Comparison of ENCODE assay signal across 17 cellular contexts in the genomic region with DNA sequence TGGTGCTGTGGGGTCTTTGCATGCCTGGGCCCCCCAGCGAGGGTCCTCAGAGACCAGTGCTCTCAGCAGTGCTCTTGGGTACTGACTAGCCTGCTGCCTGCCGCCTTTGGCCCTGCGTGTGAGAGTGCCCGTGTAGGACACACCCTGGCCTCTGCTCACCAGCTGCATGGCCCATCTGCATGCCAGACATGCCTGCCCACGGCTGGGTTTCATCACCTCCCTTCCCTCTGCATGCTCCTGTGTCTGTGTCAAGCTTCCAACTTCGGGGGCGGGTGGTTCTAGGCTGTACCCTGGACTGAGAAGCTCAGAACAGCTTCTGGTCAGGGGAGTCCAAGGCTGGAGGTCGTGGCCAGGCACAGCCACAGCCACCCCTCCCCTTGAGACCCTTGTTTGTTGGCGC. TPM values are rescaled to one million over a fixed set of nuclear protein-coding genes. Genes with fewer than 3 reads are reported as not detected.
DNase-seq lines count a peak whose midpoint lies in the region; ATAC-seq and TF ChIP-seq lines count a peak whose summit lies in the region.
"Had no signal": no experiment of that assay in that cellular context is flagged by ENCODE, and none has a peak within 500 bp of the region (broad histone marks: within the 10 kb centered on the region; RNA-seq: fewer than 3 reads in every experiment).

No MANE protein-coding gene starts in this region.

- H3K27ac ChIP-seq in osteoblast (ENCODE audit: low read depth, low read length), result no peak overlapping the region
- H3K27ac ChIP-seq: ascending aorta had no signal

- ATAC-seq in GM21723 (IDR thresholded peaks at IDR 0.05; ENCODE audit: unreplicated experiment), result no peak
- ATAC-seq: activated T-helper 17 cell treated with anti-CD3 and anti-CD28 coated beads, Interleukin-2, amount 50 U/mL, for 72 hours; natural killer cell had no signal

- H3K27ac Mint-ChIP-seq in immature natural killer cell (no peak overlapping the region), CD14-positive monocyte (no peak overlapping the region)
- H3K27ac Mint-ChIP-seq: natural killer cell had no signal

- H3K4me1 ChIP-seq in osteoblast (ENCODE audit: insufficient read depth, low read length), result peaks cover 10% of the 10 kb centered on the region
- H3K4me1 ChIP-seq: ascending aorta, BE2C had no signal

- DNase-seq in AG09319 (ENCODE audit: extremely low read depth, low read depth), result peak; percentile 19
- DNase-seq in NCI-H226, result peak; percentile 68
- DNase-seq in fibroblast of mammary gland (ENCODE audit: low read depth), result peak; percentile 38
- DNase-seq in osteoblast (ENCODE audit: insufficient read length, low spot score, missing footprints), result peak; percentile 95
- no peak for DNase-seq in foreskin melanocyte
- DNase-seq in immature natural killer cell, result no peak
- no peak for DNase-seq in CD14-positive monocyte (ENCODE audit: low spot score)
- DNase-seq: activated CD4-positive, alpha-beta T cell treated with anti-CD3 and anti-CD28 coated beads, Interleukin-2, amount 50 U/mL, for 48 hours; BE2C; glutamatergic neuron; natural killer cell; NK-92 treated with Interleukin-12 subunit alpha and Interleukin-12 subunit beta, amount 100 ng/mL, for 24 hours; SIG-M5; sigmoid colon had no signal

- H3K27me3 ChIP-seq in osteoblast (ENCODE audit: insufficient read depth, low read length), result no peaks in the 10 kb centered on the region
- H3K27me3 ChIP-seq: ascending aorta, BE2C, sigmoid colon had no signal

- H3K4me3 Mint-ChIP-seq in immature natural killer cell (no peak overlapping the region), CD14-positive monocyte (no peak overlapping the region)
- H3K4me3 Mint-ChIP-seq: activated T-helper 17 cell treated with anti-CD3 and anti-CD28 coated beads, Interleukin-2, amount 50 U/mL, for 72 hours; natural killer cell had no signal

- H2AFZ ChIP-seq in osteoblast (ENCODE audit: low read length), result no peak overlapping the region

- H3K4me3 ChIP-seq in fibroblast of mammary gland (ENCODE audit: control insufficient read depth, low read depth, low read length), result no peak overlapping the region
- no peak overlapping the region for H3K4me3 ChIP-seq in osteoblast (ENCODE audit: insufficient read depth, low read length)
- H3K4me3 ChIP-seq: ascending aorta, sigmoid colon had no signal

- no peaks in the 10 kb centered on the region for H3K9me3 ChIP-seq in osteoblast (ENCODE audit: low read depth, low read length)
- H3K9me3 ChIP-seq: ascending aorta, BE2C, sigmoid colon had no signal

- H3K36me3 ChIP-seq in osteoblast (ENCODE audit: insufficient read depth, low read length), result peaks cover 5% of the 10 kb centered on the region
- H3K36me3 ChIP-seq: BE2C had no signal

- intact Hi-C loops in CD14-positive monocyte (cut with micrococcal nuclease), result no loop called here

- H3K27me3 Mint-ChIP-seq in immature natural killer cell (ENCODE audit: low read depth in 3 of 3) (peaks cover 0 to 2% (median 0%) of the 10 kb centered on the region in 3 donors), CD14-positive monocyte (ENCODE audit: low read depth in 3 of 3) (no peaks in the 10 kb centered on the region)
- H3K27me3 Mint-ChIP-seq: activated T-helper 17 cell treated with anti-CD3 and anti-CD28 coated beads, Interleukin-2, amount 50 U/mL, for 72 hours had no signal

- H3K36me3 Mint-ChIP-seq in immature natural killer cell (no peaks in the 10 kb centered on the region), CD14-positive monocyte (no peaks in the 10 kb centered on the region)
- H3K36me3 Mint-ChIP-seq: natural killer cell had no signal

- no peaks in the 10 kb centered on the region for H3K9me3 Mint-ChIP-seq in immature natural killer cell
- H3K9me3 Mint-ChIP-seq in CD14-positive monocyte, result no peaks in the 10 kb centered on the region
- H3K9me3 Mint-ChIP-seq: activated T-helper 17 cell treated with anti-CD3 and anti-CD28 coated beads, Interleukin-2, amount 50 U/mL, for 72 hours; natural killer cell had no signal

- no peaks in the 10 kb centered on the region for H3K79me2 ChIP-seq in osteoblast (ENCODE audit: insufficient read depth, low read length)

- H3K4me2 ChIP-seq in osteoblast (ENCODE audit: insufficient read depth, low read length), result no peak overlapping the region

- H3K4me1 Mint-ChIP-seq in immature natural killer cell (no peaks in the 10 kb centered on the region), CD14-positive monocyte (no peaks in the 10 kb centered on the region)
- H3K4me1 Mint-ChIP-seq: natural killer cell had no signal

- no peak for TF ChIP-seq CTCF in AG09319 (IDR thresholded peaks at IDR 0.05; ENCODE audit: low read depth, low read length)
- no peak for TF ChIP-seq CTCF in fibroblast of mammary gland (conservative IDR thresholded peaks at IDR 0.05; ENCODE audit: control insufficient read depth, insufficient read depth, low read depth, low read length)
- TF ChIP-seq CTCF in osteoblast (IDR thresholded peaks at IDR 0.05; ENCODE audit: extremely low read depth, low read depth, low read length), result no peak
- TF ChIP-seq CTCF in CD14-positive monocyte (IDR thresholded peaks at IDR 0.05), result no peak

- H4K20me1 ChIP-seq in osteoblast (ENCODE audit: insufficient read depth, low read length), result no peaks in the 10 kb centered on the region

RNA-seq across cellular contexts. Expression of a gene that starts 56.9 kb away (rescaled TPM):
- 12.1 and 13.0 TPM in 2 replicates for total RNA-seq in osteoblast
- polyA plus RNA-seq in immature natural killer cell (not detected), CD14-positive monocyte (not detected)

Comparison
In these comparisons a context has a peak if more than half of its experiments do, and no peak if none do; other contexts are left out.
1. DNase-seq: peak in AG09319 (single experiment), NCI-H226 (single experiment), fibroblast of mammary gland (single experiment) and osteoblast (single experiment); none in foreskin melanocyte (single experiment), immature natural killer cell (0 of 3) and CD14-positive monocyte (single experiment).